ENCODE assay signal across 17 cellular contexts in genomic region chr7:45368129-45368807, GRCh38.
DNase-seq lines count a peak whose midpoint lies in the region; ATAC-seq, FAIRE-seq and TF ChIP-seq lines count a peak whose summit lies in the region.
"Had no signal": no experiment of that assay in that cellular context is flagged by ENCODE, and none has a peak within 500 bp of the region (broad histone marks: within the 10 kb centered on the region; RNA-seq: fewer than 3 reads in every experiment).

No MANE protein-coding gene starts in this region.

- no peak for ATAC-seq in activated T-cell treated with anti-CD3 and anti-CD28 coated beads, Interleukin-2, amount 50 U/mL, for 72 hours (replicated peaks in 1 of 2)

- H3K4me3 ChIP-seq in MM.1S (ENCODE audit: low read length) (no peak overlapping the region), kidney (ENCODE audit: low read length in 2 of 2) (no peak overlapping the region), foreskin fibroblast (ENCODE audit: low read depth in 1 of 2, low read length in 2 of 2) (no peak overlapping the region), endodermal cell (ENCODE audit: low read length) (no peak overlapping the region)
- H3K4me3 ChIP-seq: GM23248, HAP-1 had no signal

- H3K4me1 Mint-ChIP-seq in activated T-cell treated with anti-CD3 and anti-CD28 coated beads, Interleukin-2, amount 50 U/mL, for 72 hours (ENCODE audit: low read depth): no peaks in the 10 kb centered on the region
- H3K4me1 Mint-ChIP-seq in endodermal cell: peaks cover 6% of the 10 kb centered on the region

- H3K27ac ChIP-seq in MM.1S (ENCODE audit: low read length): no peak overlapping the region
- no peak overlapping the region for H3K27ac ChIP-seq in kidney (ENCODE audit: low read depth in 2 of 2, low read length in 2 of 2)
- H3K27ac ChIP-seq in endodermal cell (ENCODE audit: low read depth, low read length): no peak overlapping the region
- H3K27ac ChIP-seq: GM23248 had no signal

- TF ChIP-seq CTCF in MM.1S (IDR thresholded peaks at IDR 0.05; ENCODE audit: low read length): peak; percentile 42
- no peak for TF ChIP-seq CTCF in kidney (IDR thresholded peaks at IDR 0.05; ENCODE audit: borderline replicate concordance, extremely low read depth, insufficient read depth)
- no peak for TF ChIP-seq CTCF in foreskin fibroblast (IDR thresholded peaks at IDR 0.05; ENCODE audit: low read depth, low read length)
- no peak for TF ChIP-seq CTCF in endodermal cell (conservative IDR thresholded peaks at IDR 0.05)

- H3K36me3 Mint-ChIP-seq in activated T-cell treated with anti-CD3 and anti-CD28 coated beads, Interleukin-2, amount 50 U/mL, for 72 hours (ENCODE audit: insufficient read depth in 2 of 2): no peaks in the 10 kb centered on the region
- H3K36me3 Mint-ChIP-seq in endodermal cell (ENCODE audit: low read depth): no peaks in the 10 kb centered on the region

- H2AFZ ChIP-seq in MM.1S (ENCODE audit: low read length): no peak overlapping the region
- H2AFZ ChIP-seq: GM23248 had no signal

- no peak overlapping the region for H3K4me3 Mint-ChIP-seq in activated T-cell treated with anti-CD3 and anti-CD28 coated beads, Interleukin-2, amount 50 U/mL, for 72 hours
- H3K4me3 Mint-ChIP-seq in endodermal cell: no peak overlapping the region
- H3K4me3 Mint-ChIP-seq: CD4-positive, alpha-beta T cell had no signal

- no peaks in the 10 kb centered on the region for H4K20me1 ChIP-seq in MM.1S (ENCODE audit: insufficient read depth, low read length)

- no peaks in the 10 kb centered on the region for H3K36me3 ChIP-seq in MM.1S (replicated peaks; ENCODE audit: insufficient read depth, low read length)
- H3K36me3 ChIP-seq in kidney (ENCODE audit: control insufficient read depth in 1 of 2, insufficient read depth in 2 of 2, low read length in 2 of 2): no peaks in the 10 kb centered on the region
- no peaks in the 10 kb centered on the region for H3K36me3 ChIP-seq in endodermal cell (ENCODE audit: control insufficient read depth, insufficient read depth, low read length)
- H3K36me3 ChIP-seq: BE2C, HAP-1 had no signal

- no peak overlapping the region for H3K27ac Mint-ChIP-seq in activated T-cell treated with anti-CD3 and anti-CD28 coated beads, Interleukin-2, amount 50 U/mL, for 72 hours
- no peak overlapping the region for H3K27ac Mint-ChIP-seq in endodermal cell
- H3K27ac Mint-ChIP-seq: CD4-positive, alpha-beta T cell had no signal

- intact Hi-C loops in kidney (cut with DNase I): no loop called here

- no peak overlapping the region for H3K4me2 ChIP-seq in MM.1S (ENCODE audit: low read depth, low read length)

- H3K27me3 Mint-ChIP-seq in activated T-cell treated with anti-CD3 and anti-CD28 coated beads, Interleukin-2, amount 50 U/mL, for 72 hours (ENCODE audit: low read depth): peaks cover 29% of the 10 kb centered on the region
- H3K27me3 Mint-ChIP-seq in endodermal cell (ENCODE audit: insufficient read depth): no peaks in the 10 kb centered on the region

- FAIRE-seq in G401.6 (lab: Jason Lieb, UNC) (peak; percentile 45), colon (lab: Jason Lieb, UNC) (peak; percentile 73), kidney (lab: Jason Lieb, UNC) (peak; percentile 88)

- H3K9me3 Mint-ChIP-seq in activated T-cell treated with anti-CD3 and anti-CD28 coated beads, Interleukin-2, amount 50 U/mL, for 72 hours: peaks cover 0 to 2% of the 10 kb centered on the region in 2 donors
- peaks cover 1% of the 10 kb centered on the region for H3K9me3 Mint-ChIP-seq in endodermal cell

- no peaks in the 10 kb centered on the region for H3F3A ChIP-seq in MM.1S (ENCODE audit: insufficient read depth, low read length)

- H3K9me3 ChIP-seq in MM.1S (replicated peaks; ENCODE audit: insufficient read depth, low read length): no peaks in the 10 kb centered on the region
- peaks cover 0 to 4% of the 10 kb centered on the region in 2 donors for H3K9me3 ChIP-seq in kidney (ENCODE audit: control insufficient read depth in 1 of 2, low read length in 2 of 2)
- no peaks in the 10 kb centered on the region for H3K9me3 ChIP-seq in endodermal cell (ENCODE audit: control insufficient read depth, low read length)
- H3K9me3 ChIP-seq: BE2C, HAP-1 had no signal

- H3K27me3 ChIP-seq in MM.1S (replicated peaks; ENCODE audit: insufficient read depth, low read length) (no peaks in the 10 kb centered on the region), endodermal cell (ENCODE audit: control insufficient read depth, insufficient read depth, low read length, poor library complexity, severe bottlenecking) (no peaks in the 10 kb centered on the region)
- H3K27me3 ChIP-seq: BE2C had no signal

- H3K9ac ChIP-seq in MM.1S (ENCODE audit: low read length): no peak overlapping the region
- H3K9ac ChIP-seq in kidney (ENCODE audit: low read length in 2 of 2): no peak overlapping the region
- H3K9ac ChIP-seq in endodermal cell (ENCODE audit: extremely low read depth, low read length, poor library complexity, severe bottlenecking): no peak overlapping the region
- H3K9ac ChIP-seq: GM23248 had no signal

- H3K4me1 ChIP-seq in MM.1S (ENCODE audit: low read length): peaks cover 12% of the 10 kb centered on the region
- no peaks in the 10 kb centered on the region for H3K4me1 ChIP-seq in kidney (ENCODE audit: control insufficient read depth in 1 of 2, insufficient read depth in 1 of 2, low read depth in 1 of 2, low read length in 2 of 2)
- H3K4me1 ChIP-seq in endodermal cell (ENCODE audit: control insufficient read depth, insufficient read depth, low read length): peaks cover 11% of the 10 kb centered on the region
- H3K4me1 ChIP-seq: BE2C, HAP-1 had no signal

- H3K79me2 ChIP-seq in MM.1S (ENCODE audit: low read length): no peaks in the 10 kb centered on the region

- no peaks in the 10 kb centered on the region for H3K9me2 ChIP-seq in MM.1S (replicated peaks; ENCODE audit: insufficient read depth, low read length)

- DNase-seq in MM.1S (peak; percentile 64), kidney (no peak), foreskin fibroblast (no peak), endodermal cell (no peak)
- no peak for DNase-seq in activated CD4-positive, CD25-positive, alpha-beta regulatory T cell treated with anti-CD3 and anti-CD28 coated beads, Interleukin-2, amount 50 U/mL, for 72 hours
- DNase-seq in activated T-cell treated with anti-CD3 and anti-CD28 coated beads, Interleukin-2, amount 50 U/mL, for 72 hours: no peak
- DNase-seq: 8988T; BE2C; C1 segment of cervical spinal cord; CD4-positive, alpha-beta T cell; DMS153; DMS79; GF-D8; GM23248 had no signal
